ENCODE assay signal across 31 cellular contexts in genomic region chr1:3172431-3173112, GRCh38.
DNase-seq lines count a peak whose midpoint lies in the region; ATAC-seq, FAIRE-seq and TF ChIP-seq lines count a peak whose summit lies in the region.
"Had no signal": no experiment of that assay in that cellular context is flagged by ENCODE, and none has a peak within 500 bp of the region (broad histone marks: within the 10 kb centered on the region; RNA-seq: fewer than 3 reads in every experiment).

No MANE protein-coding gene starts in this region.

- H3K56ac ChIP-seq in IMR-90 (ENCODE audit: extremely low read depth, insufficient read depth, low read length): no peak overlapping the region

- 59% methylated on average over 15 of the region's 22 CpGs; no CpG with 5 or more reads in 1 of the 2 experiments for WGBS in IMR-90 (ENCODE audit: extremely low coverage in 2 of 2, insufficient read length in 1 of 2), 2 experiments
- 72 to 81% methylated on average over 21 to 22 of the region's 22 CpGs for WGBS in testis, 2 donors
- WGBS in SK-N-SH (ENCODE audit: low lambda C conversion rate): 63% methylated on average over 15 of the region's 22 CpGs
- WGBS in small intestine, 3 donors: 82 to 86% (median 85%) methylated on average over 22 of the region's 22 CpGs

- no peak overlapping the region for H3K27ac Mint-ChIP-seq in activated naive CD8-positive, alpha-beta T cell treated with anti-CD3 and anti-CD28 coated beads for 36 hours
- H3K27ac Mint-ChIP-seq: activated B cell treated with CpG ODN at 0.5 μM for 24 hours; activated naive CD8-positive, alpha-beta T cell treated with anti-CD3 and anti-CD28 coated beads, Interleukin-2, amount 10 ng/mL, durations not matched to agents 7 days and 5 days; dendritic cell treated with granulocyte-macrophage colony-stimulating factor and Interleukin-4, amounts not matched to agents 40 ng/mL and 50 ng/mL, for 4 days; endodermal cell had no signal

- H3K18ac ChIP-seq in IMR-90 (ENCODE audit: low read depth, low read length): no peak overlapping the region

- H3F3A ChIP-seq in SK-N-SH (replicated peaks; ENCODE audit: insufficient read depth): no peaks in the 10 kb centered on the region

- H2BK20ac ChIP-seq in IMR-90 (ENCODE audit: low read depth, low read length): no peak overlapping the region

- dilution Hi-C loops in IMR-90 (cut with HindIII; ENCODE audit: low sequenced_read_pairs, unreplicated experiment): no loop called here

- H2AFZ ChIP-seq in IMR-90 (replicated peaks; ENCODE audit: low read length, poor library complexity) (peak overlapping the region; percentile 43), SK-N-SH (ENCODE audit: low read depth) (no peak overlapping the region)

- no peaks in the 10 kb centered on the region for H4K20me1 ChIP-seq in IMR-90 (ENCODE audit: insufficient read depth, low read length)
- no peaks in the 10 kb centered on the region for H4K20me1 ChIP-seq in SK-N-SH (ENCODE audit: insufficient read depth)

- H3K36me3 ChIP-seq in IMR-90 (ENCODE audit: control insufficient read depth, insufficient read depth, low read length) (no peaks in the 10 kb centered on the region), kidney (ENCODE audit: control insufficient read depth in 1 of 2, insufficient read depth in 2 of 2, low read length in 2 of 2) (no peaks in the 10 kb centered on the region), testis (ENCODE audit: low read depth, missing control alignments) (no peaks in the 10 kb centered on the region), SK-N-SH (replicated peaks in 1 of 2; ENCODE audit: control insufficient read depth in 1 of 2, insufficient read depth in 2 of 2, low read length in 1 of 2) (no peaks in the 10 kb centered on the region), small intestine (ENCODE audit: control insufficient read depth in 2 of 2, insufficient read depth in 2 of 2, low read length in 2 of 2) (no peaks in the 10 kb centered on the region)
- H3K36me3 ChIP-seq: BE2C, left lung, uterus had no signal

- H3K27me3 Mint-ChIP-seq in activated naive CD8-positive, alpha-beta T cell treated with anti-CD3 and anti-CD28 coated beads for 36 hours: peaks cover 37% of the 10 kb centered on the region

- peaks cover 23% of the 10 kb centered on the region for H3K9me3 ChIP-seq in IMR-90 (ENCODE audit: control insufficient read depth, insufficient read depth, low read length)
- no peaks in the 10 kb centered on the region for H3K9me3 ChIP-seq in kidney (ENCODE audit: control insufficient read depth in 1 of 2, low read length in 2 of 2)
- H3K9me3 ChIP-seq in testis: no peaks in the 10 kb centered on the region
- no peaks in the 10 kb centered on the region for H3K9me3 ChIP-seq in SK-N-SH
- no peaks in the 10 kb centered on the region for H3K9me3 ChIP-seq in small intestine (ENCODE audit: control insufficient read depth, low read depth)
- H3K9me3 ChIP-seq: BE2C, left lung, uterus had no signal

- no peak overlapping the region for H2BK120ac ChIP-seq in IMR-90 (ENCODE audit: low read depth, low read length)

- no peaks in the 10 kb centered on the region for H3K9me1 ChIP-seq in IMR-90 (ENCODE audit: insufficient read depth, low read length)

- no peaks in the 10 kb centered on the region for H3K36me3 Mint-ChIP-seq in activated naive CD8-positive, alpha-beta T cell treated with anti-CD3 and anti-CD28 coated beads for 36 hours
- H3K36me3 Mint-ChIP-seq: activated naive CD8-positive, alpha-beta T cell treated with anti-CD3 and anti-CD28 coated beads, Interleukin-2, amount 10 ng/mL, durations not matched to agents 7 days and 5 days had no signal

- H2BK5ac ChIP-seq in IMR-90 (ENCODE audit: low read depth, low read length, poor library complexity, severe bottlenecking): no peak overlapping the region

- H3K4me3 Mint-ChIP-seq in activated naive CD8-positive, alpha-beta T cell treated with anti-CD3 and anti-CD28 coated beads for 36 hours: no peak overlapping the region
- H3K4me3 Mint-ChIP-seq: activated B cell treated with CpG ODN at 0.5 μM for 24 hours; activated naive CD8-positive, alpha-beta T cell treated with anti-CD3 and anti-CD28 coated beads, Interleukin-2, amount 10 ng/mL, durations not matched to agents 7 days and 5 days; central memory CD8-positive, alpha-beta T cell; dendritic cell treated with granulocyte-macrophage colony-stimulating factor and Interleukin-4, amounts not matched to agents 40 ng/mL and 50 ng/mL, for 4 days; endodermal cell had no signal

- TF ChIP-seq RAD21 in IMR-90 (IDR thresholded peaks at IDR 0.05; ENCODE audit: low read length) (no peak), SK-N-SH (IDR thresholded peaks at IDR 0.05; ENCODE audit: low read length) (no peak)

- H3K4me2 ChIP-seq in IMR-90 (ENCODE audit: low read depth, low read length) (no peak overlapping the region), SK-N-SH (no peak overlapping the region)

- no peak overlapping the region for H2AK9ac ChIP-seq in IMR-90 (replicated peaks; ENCODE audit: low read depth, low read length, poor library complexity)

- H2BK15ac ChIP-seq in IMR-90 (ENCODE audit: low read depth, low read length): no peak overlapping the region

- POLR2A ChIA-PET in IMR-90 (lab: Charles Lee; ENCODE audit: unreplicated experiment): no interaction called here
- POLR2A ChIA-PET in SK-N-SH (lab: Yijun Ruan, JAX): no interaction called here

- H4K5ac ChIP-seq in IMR-90 (ENCODE audit: low read depth, low read length): no peak overlapping the region

- H3K4me1 Mint-ChIP-seq in activated naive CD8-positive, alpha-beta T cell treated with anti-CD3 and anti-CD28 coated beads for 36 hours: peaks cover 2% of the 10 kb centered on the region
- H3K4me1 Mint-ChIP-seq: activated naive CD8-positive, alpha-beta T cell treated with anti-CD3 and anti-CD28 coated beads, Interleukin-2, amount 10 ng/mL, durations not matched to agents 7 days and 5 days; central memory CD8-positive, alpha-beta T cell; endodermal cell had no signal

- H3K79me2 ChIP-seq in SK-N-SH (ENCODE audit: insufficient read depth): no peaks in the 10 kb centered on the region

- no peak for ATAC-seq in IMR-90 (ENCODE audit: low read depth)
- ATAC-seq: left lung had no signal

- no TSS peak for BruUV-seq in IMR-90 (replicated peaks; lab: Mats Ljungman, UMichigan)

- no peak overlapping the region for H3K4ac ChIP-seq in IMR-90 (ENCODE audit: low read depth, low read length)

- H3K4me1 ChIP-seq in IMR-90 (ENCODE audit: control insufficient read depth, insufficient read depth, low read length) (peaks cover 6% of the 10 kb centered on the region; the same call in 1 of the 2 replicates), kidney (ENCODE audit: control insufficient read depth in 1 of 2, insufficient read depth in 1 of 2, low read depth in 1 of 2, low read length in 2 of 2) (peaks cover 47 to 57% of the 10 kb centered on the region in 2 donors), testis (peaks cover 48% of the 10 kb centered on the region), SK-N-SH (ENCODE audit: control insufficient read depth in 1 of 2, insufficient read depth in 2 of 2, low read depth in 1 of 2, low read length in 1 of 2) (peaks cover 0 to 4% of the 10 kb centered on the region in 2 experiments; a peak in 1 of 4 replicates), small intestine (ENCODE audit: control insufficient read depth in 2 of 2, insufficient read depth in 1 of 2, low read depth in 1 of 2, low read length in 1 of 2) (peaks cover 8 to 16% of the 10 kb centered on the region in 2 donors)
- H3K4me1 ChIP-seq: BE2C had no signal

- H4K8ac ChIP-seq in IMR-90 (ENCODE audit: low read depth in 2 of 2, low read length in 2 of 2): no peak overlapping the region

- H3K27ac ChIP-seq in IMR-90 (ENCODE audit: insufficient read depth, low read length) (no peak overlapping the region), kidney (ENCODE audit: low read depth in 2 of 2, low read length in 2 of 2) (peak overlapping the region; percentile 34 to 81), testis (no peak overlapping the region), SK-N-SH (ENCODE audit: low read depth in 2 of 2, low read length in 1 of 2) (no peak overlapping the region), small intestine (ENCODE audit: low read depth in 1 of 2, low read length in 1 of 2) (no peak overlapping the region)
- H3K27ac ChIP-seq: left lung had no signal

- no peaks in the 10 kb centered on the region for H3K79me1 ChIP-seq in IMR-90 (ENCODE audit: low read depth in 1 of 2, low read length in 2 of 2)

- TF ChIP-seq CTCF in IMR-90 (conservative IDR thresholded peaks at IDR 0.05; ENCODE audit: low read depth, low read length): no peak
- no peak for TF ChIP-seq CTCF in kidney (IDR thresholded peaks at IDR 0.05; ENCODE audit: borderline replicate concordance, extremely low read depth, insufficient read depth)
- TF ChIP-seq CTCF in testis (IDR thresholded peaks at IDR 0.05): no peak
- no peak for TF ChIP-seq CTCF in SK-N-SH (IDR thresholded peaks at IDR 0.05)

- TF ChIP-seq POLR2A in IMR-90 (IDR thresholded peaks at IDR 0.05; ENCODE audit: low read depth, low read length) (no peak), testis (IDR thresholded peaks at IDR 0.05) (no peak)

- H3K9me2 ChIP-seq in SK-N-SH: no peaks in the 10 kb centered on the region

- DNase-seq in IMR-90 (no peak), UCSD-AML1 (lab: John Stamatoyannopoulos, UW; ENCODE audit: unreplicated experiment) (peak; percentile 35), kidney (no peak), testis (peak; percentile 94), SK-N-SH (no peak), small intestine (no peak)
- DNase-seq in activated naive CD8-positive, alpha-beta T cell treated with anti-CD3 and anti-CD28 coated beads for 36 hours: no peak
- DNase-seq: activated B cell treated with CpG ODN at 0.5 μM for 24 hours; activated CD4-positive, alpha-beta T cell treated with anti-CD3 and anti-CD28 coated beads, Interleukin-2, amount 50 U/mL, for 1 hour; activated effector memory CD4-positive, alpha-beta T cell treated with anti-CD3 and anti-CD28 coated beads, Interleukin-2, amount 50 U/mL, for 16 hours; activated naive CD8-positive, alpha-beta T cell treated with anti-CD3 and anti-CD28 coated beads, Interleukin-2, amount 10 ng/mL, durations not matched to agents 7 days and 5 days; activated T-cell treated with anti-CD3 and anti-CD28 coated beads, Interleukin-2, amount 50 U/mL, for 1 hour; aorta; BE2C; DMS 273 treated with DMSO at 0.1 percent for 48 hours; endodermal cell; H7; left lung; mesenchymal stem cell; NCI-H1105 treated with DMSO at 0.1 percent for 48 hours; NCI-H2081 treated with DMSO at 0.1 percent for 48 hours; NCI-H774; posterior cingulate gyrus; SIG-M5; stimulated activated CD4-positive, alpha-beta T cell treated with anti-CD3 and anti-CD28 coated beads, Interleukin-4, amount 100 ng/mL, for 4 hours; SW 1271; T-helper 9 cell; uterus had no signal

- intact Hi-C loops in IMR-90 (cut with micrococcal nuclease) (no loop called here), kidney (cut with DNase I) (no loop called here), testis (cut with DNase I; ENCODE audit: low total_unique reads) (no loop called here)

- no peak overlapping the region for H3K4me3 ChIP-seq in IMR-90 (ENCODE audit: insufficient read depth, low read depth, low read length)
- H3K4me3 ChIP-seq in kidney (ENCODE audit: low read length in 2 of 2): no peak overlapping the region
- H3K4me3 ChIP-seq in testis: no peak overlapping the region
- no peak overlapping the region for H3K4me3 ChIP-seq in SK-N-SH (ENCODE audit: low read depth in 2 of 2, low read length in 1 of 2)
- H3K4me3 ChIP-seq in small intestine (ENCODE audit: low read depth in 1 of 2, low read length in 2 of 2): no peak overlapping the region
- H3K4me3 ChIP-seq: left lung, uterus had no signal

- no peaks in the 10 kb centered on the region for H3K9me3 Mint-ChIP-seq in activated naive CD8-positive, alpha-beta T cell treated with anti-CD3 and anti-CD28 coated beads for 36 hours
- H3K9me3 Mint-ChIP-seq: activated B cell treated with CpG ODN at 0.5 μM for 24 hours; activated naive CD8-positive, alpha-beta T cell treated with anti-CD3 and anti-CD28 coated beads, Interleukin-2, amount 10 ng/mL, durations not matched to agents 7 days and 5 days; central memory CD8-positive, alpha-beta T cell; dendritic cell treated with granulocyte-macrophage colony-stimulating factor and Interleukin-4, amounts not matched to agents 40 ng/mL and 50 ng/mL, for 4 days; endodermal cell had no signal

- CTCF ChIA-PET in IMR-90 (lab: Yijun Ruan, JAX) (no interaction called here), SK-N-SH (lab: Yijun Ruan, JAX) (no interaction called here)

- in situ Hi-C loops in IMR-90 (cut with MboI; ENCODE audit: low sequenced_read_pairs): loop anchor here (10.0 kb wide), 1 partner anchor 62 kb away; no protein-coding TSS in a partner anchor

- FAIRE-seq in kidney (lab: Jason Lieb, UNC): no peak
- no peak for FAIRE-seq in small intestine (lab: Jason Lieb, UNC)
- FAIRE-seq: RCC 7860 had no signal

- no peak overlapping the region for H3K14ac ChIP-seq in IMR-90 (replicated peaks; ENCODE audit: low read depth, low read length)

- TF ChIP-seq EP300 in SK-N-SH (IDR thresholded peaks at IDR 0.05; ENCODE audit: borderline replicate concordance in 1 of 2, low read depth in 1 of 2, low read length in 1 of 2): no peak

- H3K23ac ChIP-seq in IMR-90 (ENCODE audit: low read depth, low read length): no peak overlapping the region

- H3K9ac ChIP-seq in IMR-90 (ENCODE audit: low read depth, low read length) (no peak overlapping the region), kidney (ENCODE audit: low read length in 2 of 2) (no peak overlapping the region), SK-N-SH (no peak overlapping the region)

- no peaks in the 10 kb centered on the region for H3K27me3 ChIP-seq in IMR-90 (ENCODE audit: control insufficient read depth, insufficient read depth, low read length)
- H3K27me3 ChIP-seq in testis: no peaks in the 10 kb centered on the region
- H3K27me3 ChIP-seq in SK-N-SH (ENCODE audit: insufficient read depth): no peaks in the 10 kb centered on the region
- no peaks in the 10 kb centered on the region for H3K27me3 ChIP-seq in small intestine (ENCODE audit: control insufficient read depth in 2 of 2, insufficient read depth in 2 of 2, low read length in 2 of 2)
- H3K27me3 ChIP-seq: BE2C, uterus had no signal

- no peak overlapping the region for H2AK5ac ChIP-seq in IMR-90 (ENCODE audit: low read depth, low read length)

- no peak overlapping the region for H4K91ac ChIP-seq in IMR-90 (ENCODE audit: insufficient read depth, low read depth, low read length)

Comparison
In these comparisons a context has a peak if more than half of its experiments do, and no peak if none do; other contexts are left out.
1. DNase-seq: peak in UCSD-AML1 (single experiment) and testis (single experiment); none in IMR-90 (single experiment), kidney (single experiment), SK-N-SH (single experiment), small intestine (single experiment) and activated naive CD8-positive, alpha-beta T cell treated with anti-CD3 and anti-CD28 coated beads for 36 hours (single experiment).
2. H3K27ac ChIP-seq: peak in kidney (2 of 2); none in IMR-90 (single experiment), testis (0 of 2), SK-N-SH (0 of 2) and small intestine (0 of 2).